ENCODE assay signal across 8 cellular contexts in genomic region chr2:61065706-61066688, GRCh38. TPM values are rescaled to one million over a fixed set of nuclear protein-coding genes. Genes with fewer than 3 reads are reported as not detected.
DNase-seq lines count a peak whose midpoint lies in the region; ATAC-seq and TF ChIP-seq lines count a peak whose summit lies in the region.

SANBR (plus strand) TSS chr2:61065871; CDS start chr2:61070351, 4,480 bp downstream.

- peak within 1 kb of the TSS; percentile 80 for H3K4me3 Mint-ChIP-seq in activated CD4-positive, alpha-beta T cell treated with anti-CD3 and anti-CD28 coated beads for 36 hours

- no peak for TF ChIP-seq CTCF in colonic mucosa (IDR thresholded peaks at IDR 0.05)

- no peaks in the 10 kb centered on the region for H3K27me3 Mint-ChIP-seq in activated CD4-positive, alpha-beta T cell treated with anti-CD3 and anti-CD28 coated beads for 36 hours

- H3K4me3 ChIP-seq in colonic mucosa = peak within 1 kb of the TSS; percentile 92

- ATAC-seq in GM19035 (IDR thresholded peaks at IDR 0.05; ENCODE audit: unreplicated experiment) = peak; percentile 98
- peak; percentile 99 for ATAC-seq in HG03280 (IDR thresholded peaks at IDR 0.05; ENCODE audit: unreplicated experiment)
- peak; percentile 99 for ATAC-seq in activated CD4-positive, alpha-beta T cell treated with anti-CD3 and anti-CD28 coated beads for 36 hours
- ATAC-seq in left colon = peak; percentile 94

- no peaks in the 10 kb centered on the region for H3K9me3 Mint-ChIP-seq in activated CD4-positive, alpha-beta T cell treated with anti-CD3 and anti-CD28 coated beads for 36 hours (ENCODE audit: low read depth)

- DNase-seq in Ammon's horn (ENCODE audit: low spot score) (peak; percentile 95), NCI-H510A (lab: John Stamatoyannopoulos, UW) (peak; percentile 87), colonic mucosa (peak; percentile 92), left colon (peak; percentile 89 to 92)
- DNase-seq in activated CD4-positive, alpha-beta T cell treated with anti-CD3 and anti-CD28 coated beads for 36 hours = peak; percentile 90
- peak; percentile 57 to 79 (median 64) for DNase-seq in stimulated activated CD4-positive, alpha-beta T cell treated with anti-CD3 and anti-CD28 coated beads, Interleukin-1b, Interleukin-23, amount 100 ng/mL, for 24 hours (ENCODE audit: low read depth in 4 of 4, low spot score in 1 of 4)

- peaks cover 4% of the 10 kb centered on the region for H3K4me1 ChIP-seq in colonic mucosa

- H3K27me3 ChIP-seq in colonic mucosa = no peaks in the 10 kb centered on the region

- H3K27ac Mint-ChIP-seq in activated CD4-positive, alpha-beta T cell treated with anti-CD3 and anti-CD28 coated beads for 36 hours = peak within 1 kb of the TSS; percentile 78

- intact Hi-C loops in activated CD4-positive, alpha-beta T cell treated with anti-CD3 and anti-CD28 coated beads for 36 hours (cut with DNase I, micrococcal nuclease) = loop anchor here (1.0 to 5.0 kb wide), 8 partner anchors 49 to 628 kb away; partner anchors contain the start of genes PEX13 (in 2 of the 2), PAPOLG (in 1 of the 2), PUS10 (in 1 of the 2) and XPO1 (in 1 of the 2)
- intact Hi-C loops in colonic mucosa (cut with DNase I) = loop anchor here (5.0 kb wide), 1 partner anchor 49 kb away; the partner anchor contains the start of genes PEX13 and PUS10
- intact Hi-C loops in left colon (cut with DNase I, micrococcal nuclease) = no loop called here

- no peaks in the 10 kb centered on the region for H3K36me3 Mint-ChIP-seq in activated CD4-positive, alpha-beta T cell treated with anti-CD3 and anti-CD28 coated beads for 36 hours (ENCODE audit: low read depth)

- peak within 1 kb of the TSS; percentile 73 for H3K9ac ChIP-seq in colonic mucosa (ENCODE audit: low read depth in 2 of 2, low read length in 2 of 2)

- POLR2A ChIA-PET in activated CD4-positive, alpha-beta T cell treated with anti-CD3 and anti-CD28 coated beads for 36 hours (lab: Charles Lee) = no interaction called here

- no peaks in the 10 kb centered on the region for H3K36me3 ChIP-seq in colonic mucosa

- CTCF ChIA-PET in activated CD4-positive, alpha-beta T cell treated with anti-CD3 and anti-CD28 coated beads for 36 hours (lab: Charles Lee) = interaction anchor here (0.7 to 1.7 kb wide), 4 partner anchors 21 to 392 kb away, joined by 3 to 4 read pairs (median 3); no protein-coding TSS in a partner anchor

- H3K4me1 Mint-ChIP-seq in activated CD4-positive, alpha-beta T cell treated with anti-CD3 and anti-CD28 coated beads for 36 hours = peaks cover 12% of the 10 kb centered on the region

- no peaks in the 10 kb centered on the region for H3K9me3 ChIP-seq in colonic mucosa

- peak within 1 kb of the TSS; percentile 86 for H3K27ac ChIP-seq in colonic mucosa

RNA-seq across cellular contexts. Expression of gene SANBR, which starts in this region (rescaled TPM):
- total RNA-seq in activated CD4-positive, alpha-beta T cell treated with anti-CD3 and anti-CD28 coated beads for 36 hours = 1 to 10 TPM; 2.5 to 3.0 TPM
- 10 to 100 TPM; 11.1 to 12.9 TPM for total RNA-seq in colonic mucosa
- total RNA-seq in left colon = 10 to 100 TPM; 11.4 to 14.4 TPM

Comparison
In these comparisons a context has a peak if more than half of its experiments do, and no peak if none do; other contexts are left out.
1. Peak in every context shown above with its lines: DNase-seq, ATAC-seq, H3K4me3 ChIP-seq and H3K27ac ChIP-seq.
2. intact Hi-C loops: an anchor here in activated CD4-positive, alpha-beta T cell treated with anti-CD3 and anti-CD28 coated beads for 36 hours (1.0 to 5.0 kb wide) and colonic mucosa (5.0 kb wide); none called in left colon.